In the genomic region with DNA sequence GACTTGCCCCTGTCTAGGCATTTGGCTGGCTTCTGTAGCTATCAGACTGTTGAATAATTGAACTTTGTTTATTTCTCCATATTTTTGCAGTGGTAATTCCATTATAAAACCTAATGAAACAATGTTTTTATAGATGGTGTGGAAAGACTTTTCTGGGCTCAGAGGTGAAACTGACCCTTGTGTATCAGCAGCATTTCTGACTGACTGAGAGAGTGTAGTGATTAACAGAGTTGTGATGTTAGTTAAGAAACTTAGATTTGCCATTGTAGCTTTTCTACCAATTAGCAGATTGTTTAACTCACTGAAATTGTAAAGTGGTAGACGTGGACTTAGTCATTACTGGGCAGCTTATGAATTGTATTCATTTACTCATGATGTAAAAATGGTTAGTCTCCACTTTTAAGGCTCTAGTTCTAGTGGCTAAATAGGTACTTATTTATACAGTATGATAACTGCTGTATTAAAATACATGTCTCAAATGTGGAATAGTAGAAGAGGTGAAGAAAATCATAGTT, we compare ENCODE assay signal across 1 cellular context.
TF ChIP-seq lines count a peak whose summit lies in the region.

A gene with protein sequence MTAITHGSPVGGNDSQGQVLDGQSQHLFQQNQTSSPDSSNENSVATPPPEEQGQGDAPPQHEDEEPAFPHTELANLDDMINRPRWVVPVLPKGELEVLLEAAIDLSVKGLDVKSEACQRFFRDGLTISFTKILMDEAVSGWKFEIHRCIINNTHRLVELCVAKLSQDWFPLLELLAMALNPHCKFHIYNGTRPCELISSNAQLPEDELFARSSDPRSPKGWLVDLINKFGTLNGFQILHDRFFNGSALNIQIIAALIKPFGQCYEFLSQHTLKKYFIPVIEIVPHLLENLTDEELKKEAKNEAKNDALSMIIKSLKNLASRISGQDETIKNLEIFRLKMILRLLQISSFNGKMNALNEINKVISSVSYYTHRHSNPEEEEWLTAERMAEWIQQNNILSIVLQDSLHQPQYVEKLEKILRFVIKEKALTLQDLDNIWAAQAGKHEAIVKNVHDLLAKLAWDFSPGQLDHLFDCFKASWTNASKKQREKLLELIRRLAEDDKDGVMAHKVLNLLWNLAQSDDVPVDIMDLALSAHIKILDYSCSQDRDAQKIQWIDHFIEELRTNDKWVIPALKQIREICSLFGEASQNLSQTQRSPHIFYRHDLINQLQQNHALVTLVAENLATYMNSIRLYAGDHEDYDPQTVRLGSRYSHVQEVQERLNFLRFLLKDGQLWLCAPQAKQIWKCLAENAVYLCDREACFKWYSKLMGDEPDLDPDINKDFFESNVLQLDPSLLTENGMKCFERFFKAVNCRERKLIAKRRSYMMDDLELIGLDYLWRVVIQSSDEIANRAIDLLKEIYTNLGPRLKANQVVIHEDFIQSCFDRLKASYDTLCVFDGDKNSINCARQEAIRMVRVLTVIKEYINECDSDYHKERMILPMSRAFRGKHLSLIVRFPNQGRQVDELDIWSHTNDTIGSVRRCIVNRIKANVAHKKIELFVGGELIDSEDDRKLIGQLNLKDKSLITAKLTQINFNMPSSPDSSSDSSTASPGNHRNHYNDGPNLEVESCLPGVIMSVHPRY (N-terminal part only) (plus strand): TSS at position 51 of the 515 bp plus-strand sequence. CDS start 8,217 bp downstream, outside the sequence.

TF ChIP-seq in H1, 55 proteins besides CTCF, POLR2A, EP300 and RAD21:
- TF ChIP-seq RBBP5 (IDR thresholded peaks at IDR 0.05; ENCODE audit: borderline replicate concordance, low read depth, low read length): no peak
- no peak for TF ChIP-seq RNF2 (IDR thresholded peaks at IDR 0.05; ENCODE audit: borderline replicate concordance, low read depth, low read length, missing control alignments, poor library complexity, severe bottlenecking)
- TF ChIP-seq GTF2F1 (IDR thresholded peaks at IDR 0.05; ENCODE audit: borderline replicate concordance, low read depth, low read length): no peak
- no peak for TF ChIP-seq CHD2 (IDR thresholded peaks at IDR 0.05; ENCODE audit: low read length)
- no peak for TF ChIP-seq SIRT6 (IDR thresholded peaks at IDR 0.05; ENCODE audit: low read length)
- TF ChIP-seq, protein P1, sequence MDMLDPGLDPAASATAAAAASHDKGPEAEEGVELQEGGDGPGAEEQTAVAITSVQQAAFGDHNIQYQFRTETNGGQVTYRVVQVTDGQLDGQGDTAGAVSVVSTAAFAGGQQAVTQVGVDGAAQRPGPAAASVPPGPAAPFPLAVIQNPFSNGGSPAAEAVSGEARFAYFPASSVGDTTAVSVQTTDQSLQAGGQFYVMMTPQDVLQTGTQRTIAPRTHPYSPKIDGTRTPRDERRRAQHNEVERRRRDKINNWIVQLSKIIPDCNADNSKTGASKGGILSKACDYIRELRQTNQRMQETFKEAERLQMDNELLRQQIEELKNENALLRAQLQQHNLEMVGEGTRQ (IDR thresholded peaks at IDR 0.05; ENCODE audit: low read length): no peak
- TF ChIP-seq SP1 (IDR thresholded peaks at IDR 0.05; ENCODE audit: low read depth, low read length): no peak
- no peak for TF ChIP-seq ASH2L (IDR thresholded peaks at IDR 0.05; ENCODE audit: low read length)
- TF ChIP-seq TEAD4 (IDR thresholded peaks at IDR 0.05; ENCODE audit: low read depth, low read length): no peak
- no peak for TF ChIP-seq TBP (IDR thresholded peaks at IDR 0.05; ENCODE audit: low read depth, low read length)
- TF ChIP-seq GABPA (IDR thresholded peaks at IDR 0.05; ENCODE audit: borderline replicate concordance, insufficient read depth, low read length): no peak
- no peak for TF ChIP-seq TAF1 (IDR thresholded peaks at IDR 0.05; ENCODE audit: low read depth, low read length)
- no peak for TF ChIP-seq BCL11A (IDR thresholded peaks at IDR 0.05; ENCODE audit: low read depth in 2 of 2, low read length in 2 of 2)
- TF ChIP-seq KDM1A (IDR thresholded peaks at IDR 0.05; ENCODE audit: borderline replicate concordance, low read length): no peak
- no peak for TF ChIP-seq RXRA (IDR thresholded peaks at IDR 0.05; ENCODE audit: insufficient read depth, low read depth, low read length)
- TF ChIP-seq CBX8 (IDR thresholded peaks at IDR 0.05; ENCODE audit: borderline replicate concordance, low read depth, low read length): no peak
- no peak for TF ChIP-seq PHF8 (conservative IDR thresholded peaks at IDR 0.05; ENCODE audit: low read depth, low read length)
- TF ChIP-seq CHD1 (IDR thresholded peaks at IDR 0.05; ENCODE audit: low read depth, low read length): no peak
- no peak for TF ChIP-seq MAFK (IDR thresholded peaks at IDR 0.05; ENCODE audit: low read depth, low read length)
- no peak for TF ChIP-seq EZH2 (IDR thresholded peaks at IDR 0.05; ENCODE audit: low read depth, low read length, severe bottlenecking)
